8 cellular contexts compared by ENCODE assay signal in genomic region chr22:49934144-49934890, GRCh38. TPM values are rescaled to one million over a fixed set of nuclear protein-coding genes. Genes with fewer than 3 reads are reported as not detected.
DNase-seq lines count a peak whose midpoint lies in the region; ATAC-seq lines count a peak whose summit lies in the region.

No MANE protein-coding gene starts in this region.

- peak; percentile 54 for DNase-seq in stimulated activated CD4-positive, alpha-beta T cell treated with anti-CD3 and anti-CD28 coated beads, Interleukin-1b, Interleukin-23, amount 100 ng/mL, for 48 hours
- DNase-seq in stimulated activated CD4-positive, alpha-beta T cell treated with anti-CD3 and anti-CD28 coated beads, Interleukin-2, amount 100 ng/mL, for 48 hours = no peak
- DNase-seq in activated CD4-positive, alpha-beta memory T cell treated with anti-CD3 and anti-CD28 coated beads for 36 hours = peak; percentile 71
- DNase-seq in glomerular visceral epithelial cell (ENCODE audit: extremely low spot score) (peak; percentile 76), sciatic nerve (ENCODE audit: low spot score) (no peak), NCI-H146 (lab: John Stamatoyannopoulos, UW) (no peak), HuH-7.5 (ENCODE audit: low spot score) (no peak)

- no peaks in the 10 kb centered on the region for H3K9me3 Mint-ChIP-seq in activated CD4-positive, alpha-beta memory T cell treated with anti-CD3 and anti-CD28 coated beads for 36 hours

- H3K4me3 Mint-ChIP-seq in activated CD4-positive, alpha-beta memory T cell treated with anti-CD3 and anti-CD28 coated beads for 36 hours = peak overlapping the region; percentile 69

- peak overlapping the region; percentile 71 for H3K27ac Mint-ChIP-seq in activated CD4-positive, alpha-beta memory T cell treated with anti-CD3 and anti-CD28 coated beads for 36 hours

- peak; percentile 9 for ATAC-seq in sciatic nerve
- no peak for ATAC-seq in GM18511 (IDR thresholded peaks at IDR 0.05; ENCODE audit: unreplicated experiment)

- CTCF ChIA-PET in activated CD4-positive, alpha-beta memory T cell treated with anti-CD3 and anti-CD28 coated beads for 36 hours (lab: Charles Lee) = interaction anchor here (0.6 to 5.0 kb wide), 2 partner anchors 96 to 375 kb away, joined by 3 to 95 read pairs; no protein-coding TSS in a partner anchor

- no peaks in the 10 kb centered on the region for H3K27me3 Mint-ChIP-seq in activated CD4-positive, alpha-beta memory T cell treated with anti-CD3 and anti-CD28 coated beads for 36 hours

- POLR2A ChIA-PET in activated CD4-positive, alpha-beta memory T cell treated with anti-CD3 and anti-CD28 coated beads for 36 hours (lab: Charles Lee) = interaction anchor here (1.0 to 2.0 kb wide), 4 partner anchors 16 to 83 kb away, joined by 4 to 6 read pairs (median 4); partner anchors contain the start of genes ALG12 and CRELD2

- intact Hi-C loops in activated CD4-positive, alpha-beta memory T cell treated with anti-CD3 and anti-CD28 coated beads for 36 hours (cut with micrococcal nuclease) = loop anchor here (10.0 kb wide), 1 partner anchor 600 kb away; the partner anchor contains the start of gene TYMP
- intact Hi-C loops in sciatic nerve (cut with DNase I) = no loop called here

- H3K4me1 Mint-ChIP-seq in activated CD4-positive, alpha-beta memory T cell treated with anti-CD3 and anti-CD28 coated beads for 36 hours (ENCODE audit: low read depth) = peaks cover 44% of the 10 kb centered on the region

- H3K36me3 Mint-ChIP-seq in activated CD4-positive, alpha-beta memory T cell treated with anti-CD3 and anti-CD28 coated beads for 36 hours = no peaks in the 10 kb centered on the region

RNA-seq across cellular contexts. Expression of gene CRELD2, which starts 15.9 kb away (rescaled TPM):
- 10 to 100 TPM; 29.8 to 30.7 TPM for total RNA-seq in activated CD4-positive, alpha-beta memory T cell treated with anti-CD3 and anti-CD28 coated beads for 36 hours
- 35.8 TPM for total RNA-seq in sciatic nerve

RNA-seq across cellular contexts. Expression of gene ALG12, which starts 16.1 kb away (rescaled TPM):
- total RNA-seq in activated CD4-positive, alpha-beta memory T cell treated with anti-CD3 and anti-CD28 coated beads for 36 hours = 10 to 100 TPM; 12.4 to 13.8 TPM
- total RNA-seq in sciatic nerve = 13.6 TPM

RNA-seq across cellular contexts. Expression of gene PIM3, which starts 26.3 kb away (rescaled TPM):
- total RNA-seq in activated CD4-positive, alpha-beta memory T cell treated with anti-CD3 and anti-CD28 coated beads for 36 hours = 100 to 1,000 TPM; 222 to 231 TPM
- 62.2 TPM for total RNA-seq in sciatic nerve

Comparison
In these comparisons a context has a peak if more than half of its experiments do, and no peak if none do; other contexts are left out.
1. DNase-seq: peak in stimulated activated CD4-positive, alpha-beta T cell treated with anti-CD3 and anti-CD28 coated beads, Interleukin-1b, Interleukin-23, amount 100 ng/mL, for 48 hours (single experiment), activated CD4-positive, alpha-beta memory T cell treated with anti-CD3 and anti-CD28 coated beads for 36 hours (single experiment) and glomerular visceral epithelial cell (single experiment); none in stimulated activated CD4-positive, alpha-beta T cell treated with anti-CD3 and anti-CD28 coated beads, Interleukin-2, amount 100 ng/mL, for 48 hours (0 of 2), sciatic nerve (single experiment), NCI-H146 (single experiment) and HuH-7.5 (single experiment).